ENCODE assay signal across 22 cellular contexts in genomic region chr7:42480304-42480665, GRCh38.
A peak's percentile ranks its signal among the peaks of the same experiment; 100 is the strongest.
DNase-seq lines count a peak whose midpoint lies in the region; ATAC-seq and TF ChIP-seq lines count a peak whose summit lies in the region.
"Had no signal": no experiment of that assay in that cellular context is flagged by ENCODE, and none has a peak within 500 bp of the region (broad histone marks: within the 10 kb centered on the region; RNA-seq: fewer than 3 reads in every experiment).

No MANE protein-coding gene starts in this region.

- ATAC-seq in HG03521 (IDR thresholded peaks at IDR 0.05; ENCODE audit: unreplicated experiment): no peak
- ATAC-seq: HCT116 had no signal

- H3K27me3 ChIP-seq in adipocyte (replicated peaks; ENCODE audit: control insufficient read depth, insufficient read depth, low read length) (peaks cover 3% of the 10 kb centered on the region), thyroid gland (no peaks in the 10 kb centered on the region), endodermal cell (ENCODE audit: control insufficient read depth, insufficient read depth, low read length, poor library complexity, severe bottlenecking) (no peaks in the 10 kb centered on the region)
- H3K27me3 ChIP-seq: brain microvascular endothelial cell had no signal

- H3K36me3 Mint-ChIP-seq in nephron (ENCODE audit: low read depth) (no peaks in the 10 kb centered on the region), endodermal cell (ENCODE audit: low read depth) (no peaks in the 10 kb centered on the region)
- H3K36me3 Mint-ChIP-seq: activated naive CD4-positive, alpha-beta T cell treated with anti-CD3 and anti-CD28 coated beads, Interleukin-2, amount 10 ng/mL, durations not matched to agents 7 days and 5 days; CD8-positive, alpha-beta memory T cell; naive B cell had no signal

- H3K27me3 Mint-ChIP-seq in nephron (ENCODE audit: low read depth) (no peaks in the 10 kb centered on the region), endodermal cell (ENCODE audit: insufficient read depth) (peaks cover 2% of the 10 kb centered on the region)
- H3K27me3 Mint-ChIP-seq: activated naive CD4-positive, alpha-beta T cell treated with anti-CD3 and anti-CD28 coated beads, Interleukin-2, amount 10 ng/mL, durations not matched to agents 7 days and 5 days; CD8-positive, alpha-beta memory T cell; naive B cell had no signal

- H3K4me1 ChIP-seq in adipocyte (ENCODE audit: control insufficient read depth, insufficient read depth, low read length) (peaks cover 16% of the 10 kb centered on the region), thyroid gland (no peaks in the 10 kb centered on the region), endodermal cell (ENCODE audit: control insufficient read depth, insufficient read depth, low read length) (no peaks in the 10 kb centered on the region)

- DNase-seq in adipocyte (ENCODE audit: low read depth) (peak; percentile 5), fibroblast of mammary gland (ENCODE audit: low read depth) (peak; percentile 37), thyroid gland (no peak), endodermal cell (no peak), DMS114 treated with DMSO at 0.1 percent for 48 hours (lab: John Stamatoyannopoulos, UW; ENCODE audit: unreplicated experiment) (no peak), DMS 273 treated with DMSO at 0.1 percent for 48 hours (lab: John Stamatoyannopoulos, UW) (no peak)
- DNase-seq: activated CD4-positive, alpha-beta T cell treated with anti-CD3 and anti-CD28 coated beads, Interleukin-2, amount 50 U/mL, for 48 hours; activated naive CD4-positive, alpha-beta T cell treated with anti-CD3 and anti-CD28 coated beads, Interleukin-2, amount 10 ng/mL, durations not matched to agents 7 days and 5 days; activated T-cell treated with anti-CD3 and anti-CD28 coated beads for 4 hours; brain microvascular endothelial cell; CD8-positive, alpha-beta memory T cell; dermis blood vessel endothelial cell; DMS79 treated with DMSO at 0.1 percent for 48 hours; naive B cell; NCI-H1417 treated with DMSO at 0.1 percent for 48 hours; NCI-H526 treated with DMSO at 0.1 percent for 48 hours; posterior cingulate gyrus; stimulated activated CD8-positive, alpha-beta memory T cell treated with anti-CD3 and anti-CD28 coated beads, Interleukin-4, amount 100 ng/mL, for 48 hours had no signal

- H3K9me3 ChIP-seq in adipocyte (ENCODE audit: control insufficient read depth, low read length): no peaks in the 10 kb centered on the region
- H3K9me3 ChIP-seq in thyroid gland: no peaks in the 10 kb centered on the region
- no peaks in the 10 kb centered on the region for H3K9me3 ChIP-seq in endodermal cell (ENCODE audit: control insufficient read depth, low read length)

- WGBS in thyroid gland, 2 donors: 66% methylated on average over 5 of the region's 5 CpGs
- WGBS in endodermal cell (ENCODE audit: insufficient coverage in 1 of 2, insufficient read length in 1 of 2), 2 experiments: 81 to 87% methylated on average over 4 to 5 of the region's 5 CpGs

- H3K27ac ChIP-seq in thyroid gland (peak overlapping the region in 2 of 3 donors; percentile 19 to 36), endodermal cell (ENCODE audit: low read depth, low read length) (no peak overlapping the region)
- H3K27ac ChIP-seq: brain microvascular endothelial cell, HL-60 had no signal

- H3K4me3 ChIP-seq in adipocyte (ENCODE audit: low read length): no peak overlapping the region
- no peak overlapping the region for H3K4me3 ChIP-seq in fibroblast of mammary gland (ENCODE audit: control insufficient read depth, low read depth, low read length)
- H3K4me3 ChIP-seq in thyroid gland (replicated peaks in 1 of 3): no peak overlapping the region
- no peak overlapping the region for H3K4me3 ChIP-seq in endodermal cell (ENCODE audit: low read length)

- TF ChIP-seq POLR2A in thyroid gland (IDR thresholded peaks at IDR 0.05): no peak

- intact Hi-C loops in thyroid gland (cut with DNase I): no loop called here

- H3K36me3 ChIP-seq in adipocyte (ENCODE audit: control insufficient read depth, insufficient read depth, low read length, severe bottlenecking) (no peaks in the 10 kb centered on the region), thyroid gland (no peaks in the 10 kb centered on the region), endodermal cell (ENCODE audit: control insufficient read depth, insufficient read depth, low read length) (no peaks in the 10 kb centered on the region)
- H3K36me3 ChIP-seq: brain microvascular endothelial cell had no signal

- TF ChIP-seq CTCF in fibroblast of mammary gland (conservative IDR thresholded peaks at IDR 0.05; ENCODE audit: control insufficient read depth, insufficient read depth, low read depth, low read length) (no peak), nephron (IDR thresholded peaks at IDR 0.05; ENCODE audit: unreplicated experiment in 3 of 3) (no peak), thyroid gland (IDR thresholded peaks at IDR 0.05) (no peak), endodermal cell (conservative IDR thresholded peaks at IDR 0.05) (no peak)

- H3K9ac ChIP-seq in adipocyte (ENCODE audit: low read length): no peak overlapping the region
- H3K9ac ChIP-seq in endodermal cell (ENCODE audit: extremely low read depth, low read length, poor library complexity, severe bottlenecking): no peak overlapping the region

- H3K9me3 Mint-ChIP-seq in nephron (peaks cover 2% of the 10 kb centered on the region), endodermal cell (no peaks in the 10 kb centered on the region)

- H3K27ac Mint-ChIP-seq in nephron (peak overlapping the region in 2 of 3 experiments; percentile 38 to 83), endodermal cell (no peak overlapping the region)
- H3K27ac Mint-ChIP-seq: activated naive CD4-positive, alpha-beta T cell treated with anti-CD3 and anti-CD28 coated beads, Interleukin-2, amount 10 ng/mL, durations not matched to agents 7 days and 5 days; CD8-positive, alpha-beta memory T cell; naive B cell had no signal

- H3K4me1 Mint-ChIP-seq in nephron (peaks cover 22% of the 10 kb centered on the region), endodermal cell (peaks cover 2% of the 10 kb centered on the region)
- H3K4me1 Mint-ChIP-seq: activated naive CD4-positive, alpha-beta T cell treated with anti-CD3 and anti-CD28 coated beads, Interleukin-2, amount 10 ng/mL, durations not matched to agents 7 days and 5 days; CD8-positive, alpha-beta memory T cell had no signal

- H3K4me3 Mint-ChIP-seq in nephron (no peak overlapping the region), endodermal cell (no peak overlapping the region)
- H3K4me3 Mint-ChIP-seq: activated naive CD4-positive, alpha-beta T cell treated with anti-CD3 and anti-CD28 coated beads, Interleukin-2, amount 10 ng/mL, durations not matched to agents 7 days and 5 days; CD8-positive, alpha-beta memory T cell; naive B cell had no signal

Comparison
In these comparisons a context has a peak if more than half of its experiments do, and no peak if none do; other contexts are left out.
1. DNase-seq: peak in adipocyte (single experiment) and fibroblast of mammary gland (single experiment); none in thyroid gland (0 of 2), endodermal cell (single experiment), DMS114 treated with DMSO at 0.1 percent for 48 hours (single experiment) and DMS 273 treated with DMSO at 0.1 percent for 48 hours (single experiment).